Comparison of ENCODE assay signal across 1 cellular context in genomic region chr17:75848523-75849303, GRCh38.
TF ChIP-seq lines count a peak whose summit lies in the region.

No MANE protein-coding gene starts in this region.

TF ChIP-seq in HCT116, 20 proteins besides CTCF, POLR2A, EP300 and RAD21 (continued from another document):
- TF ChIP-seq ATF3 (IDR thresholded peaks at IDR 0.05) (no peak), EZH2 (IDR thresholded peaks at IDR 0.05) (no peak)
